ENCODE assay signal across 8 cellular contexts in genomic region chr2:43225788-43226557, GRCh38. TPM values are rescaled to one million over a fixed set of nuclear protein-coding genes. Genes with fewer than 3 reads are reported as not detected.
DNase-seq lines count a peak whose midpoint lies in the region; ATAC-seq and TF ChIP-seq lines count a peak whose summit lies in the region.

No MANE protein-coding gene starts in this region.

- H3K4me3 Mint-ChIP-seq in chondrocyte (ENCODE audit: unreplicated experiment), result peak overlapping the region; percentile 94

- peaks cover 48% of the 10 kb centered on the region for H3K4me1 Mint-ChIP-seq in chondrocyte (ENCODE audit: low read depth)

- peak overlapping the region; percentile 95 for H3K27ac Mint-ChIP-seq in chondrocyte (ENCODE audit: unreplicated experiment)

- H3K9me3 Mint-ChIP-seq in chondrocyte (ENCODE audit: low read depth), result no peaks in the 10 kb centered on the region

- peaks cover 18% of the 10 kb centered on the region for H3K36me3 Mint-ChIP-seq in chondrocyte (ENCODE audit: low read depth)

- peak; percentile 28 for ATAC-seq in GM21737 (IDR thresholded peaks at IDR 0.05; ENCODE audit: unreplicated experiment)
- ATAC-seq in left colon, result peak; percentile 8

- no peak for DNase-seq in LNCaP clone FGC (ENCODE audit: low read depth)
- peak; percentile 36 for DNase-seq in activated CD4-positive, CD25-positive, alpha-beta regulatory T cell treated with anti-CD3 and anti-CD28 coated beads, Interleukin-2, amount 50 U/mL, for 16 hours (ENCODE audit: low read depth, low spot score)
- no peak for DNase-seq in chondrocyte (ENCODE audit: low spot score)
- DNase-seq in left colon, result peak; percentile 72 to 74
- DNase-seq in stimulated activated CD4-positive, alpha-beta T cell treated with anti-CD3 and anti-CD28 coated beads, Interleukin-2, amount 100 ng/mL, for 24 hours, result peak; percentile 72 to 80
- no peak for DNase-seq in GOT3 (lab: John Stamatoyannopoulos, UW)

- H3K4me3 ChIP-seq in GM08714 (ENCODE audit: low read length) (peak overlapping the region; percentile 73), LNCaP clone FGC (ENCODE audit: low read depth, low read length) (peak overlapping the region; percentile 69)

- H3K27me3 Mint-ChIP-seq in chondrocyte (ENCODE audit: low read depth), result no peaks in the 10 kb centered on the region

- intact Hi-C loops in left colon (cut with DNase I, micrococcal nuclease), result loop anchor here in 1 of 2 donors (10.0 kb wide), 3 partner anchors 61 to 201 kb away; no protein-coding TSS in a partner anchor

- no peak for TF ChIP-seq CTCF in LNCaP clone FGC (IDR thresholded peaks at IDR 0.05; ENCODE audit: control insufficient read depth, extremely low read depth, insufficient read depth)
- no peak for TF ChIP-seq CTCF in chondrocyte (IDR thresholded peaks at IDR 0.05)

RNA-seq across cellular contexts. Expression of gene ZFP36L2, which starts 0.4 kb away (rescaled TPM):
- total RNA-seq in chondrocyte, result 95.8 to 103 TPM (median 98.3 TPM) in 3 replicates
- 100 to 1,000 TPM; 199 to 250 TPM for total RNA-seq in left colon

Comparison
In these comparisons a context has a peak if more than half of its experiments do, and no peak if none do; other contexts are left out.
1. DNase-seq: peak in activated CD4-positive, CD25-positive, alpha-beta regulatory T cell treated with anti-CD3 and anti-CD28 coated beads, Interleukin-2, amount 50 U/mL, for 16 hours (single experiment), left colon (2 of 2) and stimulated activated CD4-positive, alpha-beta T cell treated with anti-CD3 and anti-CD28 coated beads, Interleukin-2, amount 100 ng/mL, for 24 hours (2 of 2); none in LNCaP clone FGC (single experiment), chondrocyte (single experiment) and GOT3 (single experiment).